Comparison of ENCODE assay signal across 8 cellular contexts in the genomic region with DNA sequence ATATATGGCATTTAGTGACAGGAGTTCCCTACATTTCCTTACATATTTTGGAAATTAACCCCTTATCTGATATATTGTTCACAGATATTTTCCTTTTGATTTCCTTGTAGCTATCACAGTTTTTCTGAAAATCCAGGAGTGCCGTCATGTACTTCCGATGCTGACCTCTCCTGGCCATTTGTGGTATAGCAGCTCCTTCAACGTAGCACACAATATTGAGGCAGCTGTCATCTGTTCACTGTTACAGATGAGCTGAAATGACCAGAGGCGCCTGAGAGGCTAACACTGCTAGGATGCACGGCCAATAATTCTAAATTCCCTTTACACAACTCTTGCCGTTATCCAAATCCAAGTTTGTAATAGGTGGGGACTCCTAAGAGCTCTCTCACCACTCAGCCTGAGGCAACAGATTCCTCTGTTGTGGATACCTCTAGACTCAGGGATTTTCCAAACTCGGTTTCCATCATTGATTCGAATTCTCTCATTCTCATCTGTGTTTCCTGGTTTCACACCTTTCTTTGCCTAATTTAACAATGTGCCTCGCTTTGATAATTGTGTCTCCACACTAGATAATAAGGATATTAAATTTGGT. TPM values are rescaled to one million over a fixed set of nuclear protein-coding genes. Genes with fewer than 3 reads are reported as not detected.
DNase-seq lines count a peak whose midpoint lies in the region; ATAC-seq and TF ChIP-seq lines count a peak whose summit lies in the region.

No MANE protein-coding gene starts in this region.

- POLR2A ChIA-PET in CD8-positive, alpha-beta memory T cell (lab: Charles Lee) = no interaction called here

- WGBS in lung, 2 donors = 22 to 29% methylated on average over 9 of the region's 9 CpGs

- no peak overlapping the region for H3K27ac ChIP-seq in CD8-positive, alpha-beta memory T cell (ENCODE audit: low read depth, low read length)
- H3K27ac ChIP-seq in lung (ENCODE audit: low read depth in 1 of 2, low read length in 1 of 2) = no peak overlapping the region

- no peaks in the 10 kb centered on the region for H3K9me3 Mint-ChIP-seq in CD8-positive, alpha-beta memory T cell

- H3K27me3 ChIP-seq in CD8-positive, alpha-beta memory T cell (ENCODE audit: insufficient read depth, low read length, poor library complexity, severe bottlenecking) = peaks cover 3% of the 10 kb centered on the region
- H3K27me3 ChIP-seq in lung (ENCODE audit: control insufficient read depth, insufficient read depth) = no peaks in the 10 kb centered on the region

- H3K4me1 ChIP-seq in CD8-positive, alpha-beta memory T cell (ENCODE audit: insufficient read depth, low read length) = no peaks in the 10 kb centered on the region
- H3K4me1 ChIP-seq in lung (ENCODE audit: control insufficient read depth in 2 of 2, insufficient read depth in 2 of 2, low read length in 2 of 2) = no peaks in the 10 kb centered on the region

- peaks cover 0 to 9% of the 10 kb centered on the region in 2 donors for H3K27me3 Mint-ChIP-seq in CD8-positive, alpha-beta memory T cell

- H3K4me1 Mint-ChIP-seq in CD8-positive, alpha-beta memory T cell = no peaks in the 10 kb centered on the region

- H3K27ac Mint-ChIP-seq in CD8-positive, alpha-beta memory T cell = no peak overlapping the region

- H3K36me3 ChIP-seq in CD8-positive, alpha-beta memory T cell (ENCODE audit: insufficient read depth, low read length) = no peaks in the 10 kb centered on the region
- no peaks in the 10 kb centered on the region for H3K36me3 ChIP-seq in lung (ENCODE audit: control insufficient read depth in 2 of 2, insufficient read depth in 2 of 2, low read length in 2 of 2)

- peak; percentile 56 for TF ChIP-seq CTCF in lung (IDR thresholded peaks at IDR 0.05; ENCODE audit: control extremely low read depth, extremely low read depth)

- H3K4me3 ChIP-seq in CD8-positive, alpha-beta memory T cell (ENCODE audit: low read length) = no peak overlapping the region
- no peak overlapping the region for H3K4me3 ChIP-seq in lung

- H3K36me3 Mint-ChIP-seq in CD8-positive, alpha-beta memory T cell = no peaks in the 10 kb centered on the region

- ATAC-seq in GM19351 (IDR thresholded peaks at IDR 0.05; ENCODE audit: unreplicated experiment) (peak; percentile 97), HG03439 (IDR thresholded peaks at IDR 0.05; ENCODE audit: unreplicated experiment) (peak; percentile 93), lung (ENCODE audit: insufficient read depth, low FRiP score) (peak; percentile 69)

- no peaks in the 10 kb centered on the region for H3K9me3 ChIP-seq in CD8-positive, alpha-beta memory T cell (ENCODE audit: low read length)
- H3K9me3 ChIP-seq in lung (ENCODE audit: control insufficient read depth in 2 of 2, insufficient read depth in 1 of 2, low read length in 1 of 2) = no peaks in the 10 kb centered on the region

- peak; percentile 4 to 58 (median 30) for DNase-seq in CD8-positive, alpha-beta memory T cell
- peak; percentile 45 for DNase-seq in NCI-H460 (ENCODE audit: extremely low read depth, low read depth)
- peak; percentile 77 for DNase-seq in activated CD4-positive, alpha-beta T cell treated with anti-CD3 and anti-CD28 coated beads for 48 hours
- DNase-seq in dermis blood vessel endothelial cell = peak; percentile 88
- DNase-seq in lung (ENCODE audit: low spot score) = peak; percentile 56
- DNase-seq in stimulated activated CD8-positive, alpha-beta memory T cell treated with anti-CD3 and anti-CD28 coated beads, Interleukin-15, amount 100 ng/mL, for 48 hours (ENCODE audit: low read depth in 2 of 2) = peak; percentile 8 to 18

- CTCF ChIA-PET in CD8-positive, alpha-beta memory T cell (lab: Charles Lee) = interaction anchor here (0.9 to 2.4 kb wide), 6 partner anchors 12 to 1779 kb away, joined by 3 to 13 read pairs (median 6); no protein-coding TSS in a partner anchor

- no peak overlapping the region for H3K4me3 Mint-ChIP-seq in CD8-positive, alpha-beta memory T cell

RNA-seq across cellular contexts. Expression of a gene that starts 53.0 kb away (rescaled TPM):
- 10 to 100 TPM; 11.5 to 12.2 TPM for total RNA-seq in CD8-positive, alpha-beta memory T cell
- polyA plus RNA-seq in CD8-positive, alpha-beta memory T cell = 10.2 TPM
- 7.1 and 7.5 TPM in 2 replicates for total RNA-seq in NCI-H460 (2014; rRNA removed; shearing (Covaris generic))
- polyA plus RNA-seq in NCI-H460 (2014; cell fraction: nucleus; rRNA removed) = 7.6 and 7.8 TPM in 2 replicates
- total RNA-seq in dermis blood vessel endothelial cell (11.1 and 23.3 TPM in 2 replicates), lung (10 to 100 TPM; 21.3 to 27.0 TPM)
- polyA plus RNA-seq in lung = 10 to 100 TPM; 11.4 to 14.3 TPM

RNA-seq across cellular contexts. Expression of a gene that starts 53.1 kb away (rescaled TPM):
- total RNA-seq in CD8-positive, alpha-beta memory T cell = 10 to 100 TPM; 17.3 to 19.7 TPM
- 4.3 TPM for polyA plus RNA-seq in CD8-positive, alpha-beta memory T cell
- total RNA-seq in NCI-H460 (2014; rRNA removed; shearing (Covaris generic)) = 6.9 and 8.6 TPM in 2 replicates
- polyA plus RNA-seq in NCI-H460 (2014; cell fraction: nucleus; rRNA removed) = 6.8 and 7.2 TPM in 2 replicates
- total RNA-seq in dermis blood vessel endothelial cell (5.1 and 8.7 TPM in 2 replicates), lung (1 to 10 TPM; 3.5 to 9.2 TPM)
- 1 to 10 TPM; 3.5 to 3.8 TPM for polyA plus RNA-seq in lung

Comparison
In these comparisons a context has a peak if more than half of its experiments do, and no peak if none do; other contexts are left out.
1. DNase-seq: peak in every context shown above with its lines; median percentile 88 in dermis blood vessel endothelial cell; 77 in activated CD4-positive, alpha-beta T cell treated with anti-CD3 and anti-CD28 coated beads for 48 hours; 56 in lung; 45 in NCI-H460; 30 in CD8-positive, alpha-beta memory T cell; 13 in stimulated activated CD8-positive, alpha-beta memory T cell treated with anti-CD3 and anti-CD28 coated beads, Interleukin-15, amount 100 ng/mL, for 48 hours.